ENCODE assay signal across 1 cellular context in genomic region chr11:111926505-111927391, GRCh38.
TF ChIP-seq lines count a peak whose summit lies in the region.

No MANE protein-coding gene starts in this region.

TF ChIP-seq in HepG2, 621 proteins besides CTCF, POLR2A, EP300 and RAD21 (continued from another document and continues in another):
- TF ChIP-seq TERF1 (CRISPR knock-in tag; IDR thresholded peaks at IDR 0.05) = no peak
- TF ChIP-seq CEBPB (IDR thresholded peaks at IDR 0.05; ENCODE audit: borderline replicate concordance, low read depth, low read length) = no peak
- peak; percentile 56; the same call in 1 of the 2 replicates for TF ChIP-seq GMEB1 (CRISPR knock-in tag; IDR thresholded peaks at IDR 0.05; ENCODE audit: borderline replicate concordance)
- peak; percentile 79 for TF ChIP-seq RFX3 (CRISPR knock-in tag; IDR thresholded peaks at IDR 0.05)
- peak; percentile 77 for TF ChIP-seq KMT2A (CRISPR knock-in tag; IDR thresholded peaks at IDR 0.05)
- TF ChIP-seq CENPX (CRISPR knock-in tag; IDR thresholded peaks at IDR 0.05) = no peak
- no peak for TF ChIP-seq ZNF367 (CRISPR knock-in tag; IDR thresholded peaks at IDR 0.05; ENCODE audit: borderline replicate concordance)
- no peak for TF ChIP-seq SOX13 (IDR thresholded peaks at IDR 0.05)
- TF ChIP-seq SOX13 (CRISPR knock-in tag; conservative IDR thresholded peaks at IDR 0.05 in 1 of 2, IDR thresholded peaks at IDR 0.05 in 1 of 2) = no peak
- no peak for TF ChIP-seq NONO (IDR thresholded peaks at IDR 0.05)
- TF ChIP-seq NONO (CRISPR knock-in tag; conservative IDR thresholded peaks at IDR 0.05) = no peak
- no peak for TF ChIP-seq NR1H2 (CRISPR knock-in tag; IDR thresholded peaks at IDR 0.05; ENCODE audit: borderline replicate concordance, low read depth)
- TF ChIP-seq ZBTB33 (CRISPR knock-in tag; IDR thresholded peaks at IDR 0.05) = no peak; the same call in 1 of the 2 replicates
- TF ChIP-seq SAFB2 (CRISPR knock-in tag; IDR thresholded peaks at IDR 0.05; ENCODE audit: borderline replicate concordance, low read depth) = no peak
- no peak for TF ChIP-seq HNRNPUL1 (IDR thresholded peaks at IDR 0.05; ENCODE audit: low read depth, low read length)
- TF ChIP-seq PTBP1 (IDR thresholded peaks at IDR 0.05; ENCODE audit: low read depth, low read length, poor library complexity, severe bottlenecking) = no peak
- peak; percentile 84; the same call in 1 of the 2 replicates for TF ChIP-seq KLF11 (CRISPR knock-in tag; IDR thresholded peaks at IDR 0.05)
- TF ChIP-seq ZNF224 (CRISPR knock-in tag; IDR thresholded peaks at IDR 0.05) = peak; percentile 77; the same call in 1 of the 2 replicates
- TF ChIP-seq KLF6 (CRISPR knock-in tag; IDR thresholded peaks at IDR 0.05) = peak; percentile 72; the same call in 1 of the 2 replicates
- TF ChIP-seq PCBP2 (optimal IDR thresholded peaks at IDR 0.05; ENCODE audit: low read depth, low read length, poor library complexity, severe bottlenecking) = no peak
- no peak for TF ChIP-seq SUZ12 (IDR thresholded peaks at IDR 0.05; ENCODE audit: low read depth, low read length)
- TF ChIP-seq MXD4 (CRISPR knock-in tag; IDR thresholded peaks at IDR 0.05) = peak; percentile 49; the same call in 1 of the 2 replicates
- no peak for TF ChIP-seq ZKSCAN1 (IDR thresholded peaks at IDR 0.05; ENCODE audit: low read length)
- TF ChIP-seq ZNF782 (CRISPR knock-in tag; IDR thresholded peaks at IDR 0.05; ENCODE audit: borderline replicate concordance) = no peak
- TF ChIP-seq CCDC6 (CRISPR knock-in tag; IDR thresholded peaks at IDR 0.05) = peak; percentile 71
- peak; percentile 47; the same call in 1 of the 2 replicates for TF ChIP-seq ZNF747 (CRISPR knock-in tag; IDR thresholded peaks at IDR 0.05; ENCODE audit: borderline replicate concordance)
- TF ChIP-seq HMGXB4 (CRISPR knock-in tag; IDR thresholded peaks at IDR 0.05; ENCODE audit: borderline replicate concordance in 1 of 2, low read depth in 1 of 2) = peak in 1 of 2 experiments; percentile 76; a peak in 1 of 4 replicates
- TF ChIP-seq STAG1 (CRISPR knock-in tag; IDR thresholded peaks at IDR 0.05) = no peak
- no peak for TF ChIP-seq ZNF570 (CRISPR knock-in tag; IDR thresholded peaks at IDR 0.05; ENCODE audit: borderline replicate concordance)
- no peak for TF ChIP-seq ZNF713 (CRISPR knock-in tag; IDR thresholded peaks at IDR 0.05)
- peak; percentile 45; the same call in 1 of the 2 replicates for TF ChIP-seq ZNF607 (CRISPR knock-in tag; IDR thresholded peaks at IDR 0.05; ENCODE audit: borderline replicate concordance)
- TF ChIP-seq ZNF333 (CRISPR knock-in tag; IDR thresholded peaks at IDR 0.05; ENCODE audit: borderline replicate concordance) = no peak
- no peak for TF ChIP-seq YY1 (IDR thresholded peaks at IDR 0.05; ENCODE audit: insufficient read depth, insufficient replicate concordance, low read depth, low read length)
- TF ChIP-seq ZKSCAN8 (CRISPR knock-in tag; IDR thresholded peaks at IDR 0.05; ENCODE audit: borderline replicate concordance) = peak; percentile 6; the same call in 1 of the 2 replicates
- no peak for TF ChIP-seq ZNF234 (CRISPR knock-in tag; conservative IDR thresholded peaks at IDR 0.05)
- 0 out of 2 replicates have a peak, but pooled peaks have one; percentile 76 for TF ChIP-seq ARID2 (CRISPR knock-in tag; IDR thresholded peaks at IDR 0.05; ENCODE audit: borderline replicate concordance)
- no peak for TF ChIP-seq ZFP36 (IDR thresholded peaks at IDR 0.05; ENCODE audit: borderline replicate concordance, low read depth, low read length, partially characterized antibody)
- no peak for TF ChIP-seq CHCHD3 (CRISPR knock-in tag; IDR thresholded peaks at IDR 0.05)
- TF ChIP-seq CREM (IDR thresholded peaks at IDR 0.05) = 0 out of 2 replicates have a peak, but pooled peaks have one; percentile 43
- TF ChIP-seq CREM (CRISPR knock-in tag; IDR thresholded peaks at IDR 0.05) = no peak
- peak; percentile 39; the same call in 1 of the 2 replicates for TF ChIP-seq ZNF263 (CRISPR knock-in tag; IDR thresholded peaks at IDR 0.05)
- TF ChIP-seq GPN1 (CRISPR knock-in tag; IDR thresholded peaks at IDR 0.05; ENCODE audit: borderline replicate concordance) = no peak
- peak; percentile 68; the same call in 1 of the 2 replicates for TF ChIP-seq THAP9 (CRISPR knock-in tag; IDR thresholded peaks at IDR 0.05; ENCODE audit: borderline replicate concordance)
- TF ChIP-seq PPARG (CRISPR knock-in tag; conservative IDR thresholded peaks at IDR 0.05) = peak; percentile 57; the same call in 1 of the 2 replicates
- TF ChIP-seq TSC22D2 (CRISPR knock-in tag; IDR thresholded peaks at IDR 0.05; ENCODE audit: borderline replicate concordance) = 0 out of 2 replicates have a peak, but pooled peaks have one; percentile 63
- 0 out of 2 replicates have a peak, but pooled peaks have one; percentile 17 for TF ChIP-seq SETDB1 (CRISPR knock-in tag; IDR thresholded peaks at IDR 0.05; ENCODE audit: borderline replicate concordance)
- TF ChIP-seq ATF5 (CRISPR knock-in tag; IDR thresholded peaks at IDR 0.05; ENCODE audit: low read depth) = no peak
- no peak for TF ChIP-seq ZNF75D (CRISPR knock-in tag; IDR thresholded peaks at IDR 0.05; ENCODE audit: borderline replicate concordance)
- TF ChIP-seq U2AF2 (IDR thresholded peaks at IDR 0.05; ENCODE audit: low read depth, low read length) = no peak
- TF ChIP-seq PLSCR1 (CRISPR knock-in tag; IDR thresholded peaks at IDR 0.05; ENCODE audit: borderline replicate concordance) = no peak
- no peak for TF ChIP-seq U2AF1 (optimal IDR thresholded peaks at IDR 0.05; ENCODE audit: low read depth, low read length)
- TF ChIP-seq ZNF343 (CRISPR knock-in tag; IDR thresholded peaks at IDR 0.05) = no peak
- 0 out of 2 replicates have a peak, but pooled peaks have one; percentile 31 for TF ChIP-seq ZNF264 (CRISPR knock-in tag; IDR thresholded peaks at IDR 0.05)
- peak; percentile 79 for TF ChIP-seq SP2 (CRISPR knock-in tag; IDR thresholded peaks at IDR 0.05)
- 0 out of 2 replicates have a peak, but pooled peaks have one; percentile 29 for TF ChIP-seq ZNF12 (CRISPR knock-in tag; IDR thresholded peaks at IDR 0.05)
- TF ChIP-seq ZFP36L1 (CRISPR knock-in tag; IDR thresholded peaks at IDR 0.05) = peak; percentile 78
- TF ChIP-seq CSRNP2 (CRISPR knock-in tag; conservative IDR thresholded peaks at IDR 0.05; ENCODE audit: low read depth) = no peak
- TF ChIP-seq ZZZ3 (CRISPR knock-in tag; IDR thresholded peaks at IDR 0.05; ENCODE audit: borderline replicate concordance) = peak; percentile 32; the same call in 1 of the 2 replicates
- no peak; the same call in 1 of the 2 replicates for TF ChIP-seq EHMT2 (IDR thresholded peaks at IDR 0.05; ENCODE audit: borderline replicate concordance, low read depth, low read length)
- no peak for TF ChIP-seq ZBTB42 (CRISPR knock-in tag; IDR thresholded peaks at IDR 0.05)
- no peak for TF ChIP-seq MBNL3 (CRISPR knock-in tag; conservative IDR thresholded peaks at IDR 0.05)
- peak in 1 of 2 experiments; percentile 70; a peak in 1 of 4 replicates for TF ChIP-seq KLF16 (CRISPR knock-in tag; IDR thresholded peaks at IDR 0.05)
